In genomic region chr17:27951872-27952271, GRCh38 we compare ENCODE assay signal across 31 cellular contexts.
"Had no signal": no experiment of that assay in that cellular context is flagged by ENCODE, and none has a peak within 500 bp of the region (broad histone marks: within the 10 kb centered on the region; RNA-seq: fewer than 3 reads in every experiment).

No MANE protein-coding gene starts in this region.

- H3K4me2 ChIP-seq: KMS-11 had no signal

- H3K9me3 ChIP-seq: SJCRH30 had no signal

- H3K4me1 ChIP-seq: SJCRH30 had no signal

- H3K4me1 Mint-ChIP-seq: activated CD4-positive, alpha-beta T cell treated with anti-CD3 and anti-CD28 coated beads, Interleukin-2, amount 10 ng/mL, durations not matched to agents 24 days and 14 days had no signal

- H3K27ac Mint-ChIP-seq: activated B cell treated with CpG ODN at 0.5 μM for 24 hours; activated CD4-positive, alpha-beta T cell treated with anti-CD3 and anti-CD28 coated beads, Interleukin-2, amount 10 ng/mL, durations not matched to agents 24 days and 14 days; activated CD8-positive, alpha-beta memory T cell treated with anti-CD3 and anti-CD28 coated beads, Interleukin-2, amount 10 ng/mL, durations not matched to agents 7 days and 5 days; activated naive CD4-positive, alpha-beta T cell treated with anti-CD3 and anti-CD28 coated beads for 36 hours; activated naive CD8-positive, alpha-beta T cell; activated T-cell treated with anti-CD3 and anti-CD28 coated beads, Interleukin-2, amount 50 U/mL, for 24 hours; activated T-helper 1 cell treated with anti-CD3 and anti-CD28 coated beads, Interleukin-12 subunit alpha, Interleukin-12 subunit beta, Interleukin-2, Interleukin-4 antibody, amounts not matched to agents 30 ng/mL and 10 ng/mL and 1 ng/mL, durations not matched to agents 14 hours and 24 hours and 36 hours; T-helper 1 cell treated with Interleukin-12 subunit alpha and Interleukin-12 subunit beta and Interleukin-4 antibody, amounts not matched to agents 30 μg/mL and 1 μg/mL, for 36 hours had no signal

- H3K27ac ChIP-seq: KMS-11, SJCRH30 had no signal

- H3K4me3 ChIP-seq: SJCRH30 had no signal

- H3K36me3 ChIP-seq: SJCRH30 had no signal

- H3K36me3 Mint-ChIP-seq: activated CD8-positive, alpha-beta memory T cell treated with anti-CD3 and anti-CD28 coated beads, Interleukin-2, amount 10 ng/mL, durations not matched to agents 7 days and 5 days; activated naive CD8-positive, alpha-beta T cell had no signal

- DNase-seq: activated B cell treated with CpG ODN at 0.5 μM for 24 hours; activated CD4-positive, alpha-beta T cell treated with anti-CD3 and anti-CD28 coated beads for 1 hour; activated CD4-positive, alpha-beta T cell treated with anti-CD3 and anti-CD28 coated beads, Interleukin-2, amount 10 ng/mL, durations not matched to agents 24 days and 14 days; activated CD4-positive, alpha-beta T cell treated with anti-CD3 and anti-CD28 coated beads, Interleukin-2, amount 50 U/mL, for 48 hours; activated CD8-positive, alpha-beta memory T cell treated with anti-CD3 and anti-CD28 coated beads, Interleukin-2, amount 10 ng/mL, durations not matched to agents 7 days and 5 days; activated effector memory CD4-positive, alpha-beta T cell treated with anti-CD3 and anti-CD28 coated beads, Interleukin-2, amount 50 U/mL, for 16 hours; activated naive CD4-positive, alpha-beta T cell treated with anti-CD3 and anti-CD28 coated beads for 36 hours; activated T-cell treated with anti-CD3 and anti-CD28 coated beads, Interleukin-2, amount 50 U/mL, for 24 hours; central memory CD4-positive, alpha-beta T cell; NCI-H1092; NCI-H1417; NCI-H1694; NCI-H2029; NCI-H2107; NCI-H2171 treated with DMSO at 0.1 percent for 48 hours; NCI-H226; NCI-H510A; NCI-H526 treated with DMSO at 0.1 percent for 48 hours; NK-92 treated with Interleukin-12 subunit alpha and Interleukin-12 subunit beta, amount 100 ng/mL, for 24 hours; OCI-M1; RPMI8226; SJCRH30; SW 1271 had no signal

- H3K27me3 Mint-ChIP-seq: IgD-negative memory B cell had no signal

- H3K9ac ChIP-seq: KMS-11 had no signal

- H3K9me3 Mint-ChIP-seq: activated B cell treated with CpG ODN at 0.5 μM for 24 hours; activated CD4-positive, alpha-beta T cell treated with anti-CD3 and anti-CD28 coated beads, Interleukin-2, amount 10 ng/mL, durations not matched to agents 24 days and 14 days; activated naive CD4-positive, alpha-beta T cell treated with anti-CD3 and anti-CD28 coated beads for 36 hours; activated T-cell treated with anti-CD3 and anti-CD28 coated beads, Interleukin-2, amount 50 U/mL, for 24 hours; activated T-helper 1 cell treated with anti-CD3 and anti-CD28 coated beads, Interleukin-12 subunit alpha, Interleukin-12 subunit beta, Interleukin-2, Interleukin-4 antibody, amounts not matched to agents 30 ng/mL and 10 ng/mL and 1 ng/mL, durations not matched to agents 14 hours and 24 hours and 36 hours; IgD-negative memory B cell; T-helper 1 cell treated with Interleukin-12 subunit alpha and Interleukin-12 subunit beta and Interleukin-4 antibody, amounts not matched to agents 30 μg/mL and 1 μg/mL, for 36 hours had no signal

- H3K4me3 Mint-ChIP-seq: activated B cell treated with CpG ODN at 0.5 μM for 24 hours; activated CD4-positive, alpha-beta T cell treated with anti-CD3 and anti-CD28 coated beads, Interleukin-2, amount 10 ng/mL, durations not matched to agents 24 days and 14 days; activated CD8-positive, alpha-beta memory T cell treated with anti-CD3 and anti-CD28 coated beads, Interleukin-2, amount 10 ng/mL, durations not matched to agents 7 days and 5 days; activated naive CD4-positive, alpha-beta T cell treated with anti-CD3 and anti-CD28 coated beads for 36 hours; activated naive CD8-positive, alpha-beta T cell; activated T-cell treated with anti-CD3 and anti-CD28 coated beads, Interleukin-2, amount 50 U/mL, for 24 hours; activated T-helper 1 cell treated with anti-CD3 and anti-CD28 coated beads, Interleukin-12 subunit alpha, Interleukin-12 subunit beta, Interleukin-2, Interleukin-4 antibody, amounts not matched to agents 30 ng/mL and 10 ng/mL and 1 ng/mL, durations not matched to agents 14 hours and 24 hours and 36 hours; T-helper 1 cell treated with Interleukin-12 subunit alpha and Interleukin-12 subunit beta and Interleukin-4 antibody, amounts not matched to agents 30 μg/mL and 1 μg/mL, for 36 hours had no signal

- ATAC-seq: activated CD8-positive, alpha-beta memory T cell treated with anti-CD3 and anti-CD28 coated beads, Interleukin-2, amount 10 ng/mL, durations not matched to agents 7 days and 5 days; Panc1; Right ventricle myocardium inferior; SK-N-SH treated with all-trans-retinoic acid at 6 μM for 48 hours had no signal
